ENCODE assay signal across 18 cellular contexts in genomic region chr6:17389274-17389847, GRCh38. TPM values are rescaled to one million over a fixed set of nuclear protein-coding genes. Genes with fewer than 3 reads are reported as not detected.
A peak's percentile ranks its signal among the peaks of the same experiment; 100 is the strongest.
DNase-seq lines count a peak whose midpoint lies in the region; ATAC-seq and TF ChIP-seq lines count a peak whose summit lies in the region.
"Had no signal": no experiment of that assay in that cellular context is flagged by ENCODE, and none has a peak within 500 bp of the region (broad histone marks: within the 10 kb centered on the region; RNA-seq: fewer than 3 reads in every experiment).

No MANE protein-coding gene starts in this region.

- peaks cover 5% of the 10 kb centered on the region for H3K9me3 Mint-ChIP-seq in type B pancreatic cell

- BruUV-seq in IMR-90 (replicated peaks; lab: Mats Ljungman, UMichigan) = no TSS peak

- ATAC-seq in IMR-90 (ENCODE audit: low read depth) (peak; percentile 10; the same call in 1 of the 2 replicates), lower lobe of right lung (no peak), GM21529 (IDR thresholded peaks at IDR 0.05; ENCODE audit: unreplicated experiment) (no peak)
- ATAC-seq: body of pancreas, gastroesophageal sphincter, right cardiac atrium had no signal

- H4K5ac ChIP-seq in IMR-90 (ENCODE audit: low read depth, low read length) = peak overlapping the region; percentile 64; the same call in 1 of the 2 replicates

- H3K9ac ChIP-seq in IMR-90 (ENCODE audit: low read depth, low read length) = no peak overlapping the region

- POLR2A ChIA-PET in IMR-90 (lab: Charles Lee; ENCODE audit: unreplicated experiment) = no interaction called here

- no peak overlapping the region for H2BK5ac ChIP-seq in IMR-90 (ENCODE audit: low read depth, low read length, poor library complexity, severe bottlenecking)

- no peak overlapping the region for H3K14ac ChIP-seq in IMR-90 (replicated peaks; ENCODE audit: low read depth, low read length)

- no peaks in the 10 kb centered on the region for H3K27me3 Mint-ChIP-seq in type B pancreatic cell

- H3K27me3 ChIP-seq in IMR-90 (ENCODE audit: control insufficient read depth, insufficient read depth, low read length) = no peaks in the 10 kb centered on the region
- no peaks in the 10 kb centered on the region for H3K27me3 ChIP-seq in lower lobe of right lung (ENCODE audit: low read depth)
- H3K27me3 ChIP-seq: body of pancreas, gastroesophageal sphincter had no signal

- H2BK15ac ChIP-seq in IMR-90 (ENCODE audit: low read depth, low read length) = no peak overlapping the region

- peak overlapping the region; percentile 53 for H4K91ac ChIP-seq in IMR-90 (ENCODE audit: insufficient read depth, low read depth, low read length)

- no peak overlapping the region for H3K4me3 Mint-ChIP-seq in type B pancreatic cell
- H3K4me3 Mint-ChIP-seq: CD14-positive monocyte, neural crest cell had no signal

- H3K18ac ChIP-seq in IMR-90 (ENCODE audit: low read depth, low read length) = 0 out of 2 replicates have a peak overlapping the region, but pooled peaks have one; percentile 7

- no peaks in the 10 kb centered on the region for H4K20me1 ChIP-seq in IMR-90 (ENCODE audit: insufficient read depth, low read length)

- peak overlapping the region; percentile 4; the same call in 1 of the 2 replicates for H3K4ac ChIP-seq in IMR-90 (ENCODE audit: low read depth, low read length)

- H3K9me3 ChIP-seq in IMR-90 (ENCODE audit: control insufficient read depth, insufficient read depth, low read length) = no peaks in the 10 kb centered on the region
- H3K9me3 ChIP-seq in lower lobe of right lung = no peaks in the 10 kb centered on the region
- H3K9me3 ChIP-seq: body of pancreas, gastroesophageal sphincter had no signal

- H2AFZ ChIP-seq in IMR-90 (replicated peaks; ENCODE audit: low read length, poor library complexity) = no peak overlapping the region

- peak overlapping the region; percentile 37 for H3K27ac Mint-ChIP-seq in type B pancreatic cell
- H3K27ac Mint-ChIP-seq: CD14-positive monocyte had no signal

- H3K4me1 ChIP-seq in IMR-90 (ENCODE audit: control insufficient read depth, insufficient read depth, low read length) (peaks cover 11% of the 10 kb centered on the region), lower lobe of right lung (peaks cover 9% of the 10 kb centered on the region)

- no peak overlapping the region for H2AK5ac ChIP-seq in IMR-90 (ENCODE audit: low read depth, low read length)

- dilution Hi-C loops in IMR-90 (cut with HindIII; ENCODE audit: low sequenced_read_pairs, unreplicated experiment) = no loop called here

- H3K27ac ChIP-seq in IMR-90 (ENCODE audit: insufficient read depth, low read length) (no peak overlapping the region), lower lobe of right lung (no peak overlapping the region)
- H3K27ac ChIP-seq: body of pancreas, gastroesophageal sphincter had no signal

- H3K79me1 ChIP-seq in IMR-90 (ENCODE audit: low read depth in 1 of 2, low read length in 2 of 2) = peaks cover 0 to 8% of the 10 kb centered on the region in 2 experiments; a peak in 2 of 4 replicates

- peak overlapping the region; percentile 40 for H2BK120ac ChIP-seq in IMR-90 (ENCODE audit: low read depth, low read length)

- peak overlapping the region; percentile 36 to 46; a peak in 2 of 4 replicates for H4K8ac ChIP-seq in IMR-90 (ENCODE audit: low read depth in 2 of 2, low read length in 2 of 2)

- intact Hi-C loops in IMR-90 (cut with micrococcal nuclease) (no loop called here), lower lobe of right lung (cut with DNase I) (no loop called here)

- no peaks in the 10 kb centered on the region for H3K36me3 ChIP-seq in IMR-90 (ENCODE audit: control insufficient read depth, insufficient read depth, low read length)
- H3K36me3 ChIP-seq in lower lobe of right lung = no peaks in the 10 kb centered on the region
- H3K36me3 ChIP-seq: gastroesophageal sphincter had no signal

- no peak overlapping the region for H3K56ac ChIP-seq in IMR-90 (ENCODE audit: extremely low read depth, insufficient read depth, low read length)

- in situ Hi-C loops in IMR-90 (cut with MboI; ENCODE audit: low sequenced_read_pairs) = no loop called here

- no peak for TF ChIP-seq POLR2A in IMR-90 (IDR thresholded peaks at IDR 0.05; ENCODE audit: low read depth, low read length)

- no peak overlapping the region for H3K4me3 ChIP-seq in IMR-90 (ENCODE audit: insufficient read depth, low read depth, low read length)
- no peak overlapping the region for H3K4me3 ChIP-seq in fibroblast of the aortic adventitia (ENCODE audit: low read depth, low read length)
- no peak overlapping the region for H3K4me3 ChIP-seq in lower lobe of right lung
- H3K4me3 ChIP-seq: body of pancreas, gastroesophageal sphincter had no signal

- TF ChIP-seq RAD21 in IMR-90 (IDR thresholded peaks at IDR 0.05; ENCODE audit: low read length) = no peak

- H3K4me2 ChIP-seq in IMR-90 (ENCODE audit: low read depth, low read length) = no peak overlapping the region

- WGBS in IMR-90 (ENCODE audit: extremely low coverage in 2 of 2, insufficient read length in 1 of 2), 2 experiments = no CpG with 5 or more reads among the region's 4 CpGs

- H3K36me3 Mint-ChIP-seq in type B pancreatic cell = peaks cover 4% of the 10 kb centered on the region

- no peak overlapping the region; the same call in 1 of the 2 replicates for H3K23ac ChIP-seq in IMR-90 (ENCODE audit: low read depth, low read length)

- DNase-seq in IMR-90 = peak; percentile 77
- DNase-seq in amniotic stem cell (lab: John Stamatoyannopoulos, UW) = peak; percentile 28
- DNase-seq in fibroblast of the aortic adventitia (ENCODE audit: low read depth) = peak; percentile 9
- DNase-seq in type B pancreatic cell (ENCODE audit: extremely low spot score, unreplicated experiment) = no peak
- no peak for DNase-seq in SIG-M5 (lab: John Stamatoyannopoulos, UW)
- DNase-seq in lower lobe of right lung = no peak
- DNase-seq: activated naive CD4-positive, alpha-beta T cell; body of pancreas; DND-41; effector CD4-positive, alpha-beta T cell; NCI-H187 treated with DMSO at 0.1 percent for 48 hours; NCI-H510A treated with DMSO at 0.1 percent for 48 hours; right cardiac atrium; stimulated activated CD8-positive, alpha-beta memory T cell treated with anti-CD3 and anti-CD28 coated beads, Interleukin-4, amount 100 ng/mL, for 48 hours had no signal

- TF ChIP-seq CTCF in IMR-90 (conservative IDR thresholded peaks at IDR 0.05; ENCODE audit: low read depth, low read length) (no peak), fibroblast of the aortic adventitia (IDR thresholded peaks at IDR 0.05; ENCODE audit: insufficient read depth, low read length) (no peak), type B pancreatic cell (conservative IDR thresholded peaks at IDR 0.05) (no peak), lower lobe of right lung (IDR thresholded peaks at IDR 0.05) (no peak)

- peaks cover 14% of the 10 kb centered on the region for H3K4me1 Mint-ChIP-seq in type B pancreatic cell (ENCODE audit: unreplicated experiment)

- CTCF ChIA-PET in IMR-90 (lab: Yijun Ruan, JAX) = no interaction called here

- H2BK20ac ChIP-seq in IMR-90 (ENCODE audit: low read depth, low read length) = 0 out of 2 replicates have a peak overlapping the region, but pooled peaks have one; percentile 1

- no peak overlapping the region for H2AK9ac ChIP-seq in IMR-90 (replicated peaks; ENCODE audit: low read depth, low read length, poor library complexity)

- no peaks in the 10 kb centered on the region for H3K9me1 ChIP-seq in IMR-90 (ENCODE audit: insufficient read depth, low read length)

TF ChIP-seq in IMR-90, 13 proteins besides CTCF, POLR2A, EP300 and RAD21:
- TF ChIP-seq RCOR1 (IDR thresholded peaks at IDR 0.05; ENCODE audit: insufficient replicate concordance, low read length) (no peak), ELK1 (IDR thresholded peaks at IDR 0.05; ENCODE audit: borderline replicate concordance, low read depth, low read length) (no peak), CEBPB (IDR thresholded peaks at IDR 0.05; ENCODE audit: low read depth, low read length) (peak; percentile 84), NFE2L2 (IDR thresholded peaks at IDR 0.05; ENCODE audit: low read depth, low read length) (no peak)

RNA-seq across cellular contexts. Expression of gene CAP2, which starts 4.0 kb away (rescaled TPM):
- 14.5 and 16.1 TPM in 2 replicates for total RNA-seq in IMR-90 (2012; rRNA removed)
- polyA plus RNA-seq in IMR-90 (2012; rRNA removed) = 27.5 and 31.3 TPM in 2 replicates
- 13.4 TPM in 2 replicates for polyA plus RNA-seq in IMR-90 (2012; cell fraction: cytosol; rRNA removed)
- 8.4 and 28.5 TPM in 2 replicates for polyA plus RNA-seq in IMR-90 (2012; cell fraction: nucleus; rRNA removed; ENCODE audit: low replicate concordance)
- 6.5 and 8.7 TPM in 2 replicates for total RNA-seq in fibroblast of the aortic adventitia (ENCODE audit: low replicate concordance)
- 6.1 and 9.3 TPM in 2 replicates for total RNA-seq in type B pancreatic cell (ENCODE audit: low replicate concordance)
- total RNA-seq in lower lobe of right lung = 4.7 TPM
- polyA plus RNA-seq: CD14-positive monocyte had no signal

Comparison
In these comparisons a context has a peak if more than half of its experiments do, and no peak if none do; other contexts are left out.
1. DNase-seq: peak in IMR-90 (single experiment), amniotic stem cell (single experiment) and fibroblast of the aortic adventitia (single experiment); none in type B pancreatic cell (single experiment), SIG-M5 (single experiment) and lower lobe of right lung (single experiment).